In genomic region chr4:67883902-67884301, GRCh38 we compare ENCODE assay signal across 25 cellular contexts. TPM values are rescaled to one million over a fixed set of nuclear protein-coding genes. Genes with fewer than 3 reads are reported as not detected.
DNase-seq lines count a peak whose midpoint lies in the region; ATAC-seq, FAIRE-seq and TF ChIP-seq lines count a peak whose summit lies in the region.
"Had no signal": no experiment of that assay in that cellular context is flagged by ENCODE, and none has a peak within 500 bp of the region (broad histone marks: within the 10 kb centered on the region; RNA-seq: fewer than 3 reads in every experiment).

Gene TMPRSS11D, minus strand, starts transcription at chr4:67884002. Its CDS starts 69 bp downstream, at chr4:67883933.

- H3K4me1 ChIP-seq in endothelial cell of umbilical vein (ENCODE audit: control insufficient read depth, extremely low read depth, insufficient read depth, low read length) = peaks cover 18% of the 10 kb centered on the region
- H3K4me1 ChIP-seq in fibroblast of lung (ENCODE audit: control insufficient read depth, extremely low read depth, insufficient read depth, low read length) = peaks cover 9% of the 10 kb centered on the region
- no peaks in the 10 kb centered on the region for H3K4me1 ChIP-seq in vagina
- H3K4me1 ChIP-seq in HepG2 (ENCODE audit: insufficient read depth, low read length) = no peaks in the 10 kb centered on the region
- H3K4me1 ChIP-seq: Peyer's patch had no signal

- no peak for TF ChIP-seq EP300 in HepG2 (IDR thresholded peaks at IDR 0.05; ENCODE audit: low read depth in 2 of 2, low read length in 2 of 2)
- no peak for TF ChIP-seq EP300 in HepG2 (CRISPR knock-in tag; IDR thresholded peaks at IDR 0.05; ENCODE audit: borderline replicate concordance)

- no peaks in the 10 kb centered on the region for H3K79me2 ChIP-seq in endothelial cell of umbilical vein (ENCODE audit: control insufficient read depth, insufficient read depth, low read length)
- H3K79me2 ChIP-seq in fibroblast of lung (ENCODE audit: control insufficient read depth, insufficient read depth, low read length) = no peaks in the 10 kb centered on the region
- H3K79me2 ChIP-seq in HepG2 (ENCODE audit: insufficient read depth, low read length) = no peaks in the 10 kb centered on the region

- no peaks in the 10 kb centered on the region for H3K27me3 Mint-ChIP-seq in natural killer cell (ENCODE audit: low read depth in 2 of 2)
- H3K27me3 Mint-ChIP-seq in natural killer cell treated with Interleukin-12 subunit alpha and Interleukin-12 subunit beta and Interleukin-15 and Interleukin-18, amount 100 ng/mL, for 72 hours = no peaks in the 10 kb centered on the region

- no TSS peak for BruUV-seq in endothelial cell of umbilical vein (replicated peaks; lab: Mats Ljungman, UMichigan)
- BruUV-seq in HepG2 (replicated peaks; lab: Mats Ljungman, UMichigan) = no TSS peak

- in situ Hi-C loops in HepG2 (cut with HindIII; ENCODE audit: extremely low pct_ligation_motif_present, low pct_unique_long_range_greater_than_20kb) = no loop called here

- no peaks in the 10 kb centered on the region for H3K9me3 ChIP-seq in endothelial cell of umbilical vein (replicated peaks; ENCODE audit: control insufficient read depth, insufficient read depth, low read length)
- H3K9me3 ChIP-seq in fibroblast of lung (ENCODE audit: control insufficient read depth, insufficient read depth, low read depth, low read length) = no peaks in the 10 kb centered on the region
- no peaks in the 10 kb centered on the region for H3K9me3 ChIP-seq in vagina
- no peaks in the 10 kb centered on the region for H3K9me3 ChIP-seq in HepG2 (ENCODE audit: low read length)
- H3K9me3 ChIP-seq: Peyer's patch, SJCRH30 had no signal

- WGBS in HepG2 (ENCODE audit: low lambda C conversion rate) = 61% methylated on average over 1 of the region's 1 CpG

- TF ChIP-seq POLR2A in endothelial cell of umbilical vein (IDR thresholded peaks at IDR 0.05; ENCODE audit: low read depth, low read length) = no peak
- no peak for TF ChIP-seq POLR2A in vagina (IDR thresholded peaks at IDR 0.05)
- TF ChIP-seq POLR2A in HepG2 (IDR thresholded peaks at IDR 0.05; ENCODE audit: insufficient read depth in 1 of 2, low read depth in 2 of 2, low read length in 2 of 2) = no peak

- H3K9me3 Mint-ChIP-seq in natural killer cell = no peaks in the 10 kb centered on the region
- H3K9me3 Mint-ChIP-seq in natural killer cell treated with Interleukin-12 subunit alpha and Interleukin-12 subunit beta and Interleukin-15 and Interleukin-18, amount 100 ng/mL, for 72 hours = no peaks in the 10 kb centered on the region

- peak in 1 of 3 donors; percentile 17 for ATAC-seq in natural killer cell
- ATAC-seq in natural killer cell treated with Interleukin-12 subunit alpha and Interleukin-12 subunit beta and Interleukin-15 and Interleukin-18, amount 100 ng/mL, for 72 hours = no peak
- no peak for ATAC-seq in HepG2

- H3K27ac ChIP-seq in endothelial cell of umbilical vein (ENCODE audit: insufficient read depth, low read depth, low read length) = no peak within 1 kb of the TSS
- peak within 1 kb of the TSS; percentile 88 for H3K27ac ChIP-seq in fibroblast of lung (ENCODE audit: insufficient read depth, low read length)
- H3K27ac ChIP-seq in vagina = no peak within 1 kb of the TSS
- no peak within 1 kb of the TSS for H3K27ac ChIP-seq in HepG2 (ENCODE audit: extremely low read length, insufficient read depth, low read length)
- H3K27ac ChIP-seq: KMS-11, Peyer's patch had no signal

- H3K4me3 ChIP-seq in endothelial cell of umbilical vein (replicated peaks in 1 of 3; ENCODE audit: insufficient read depth in 1 of 3, low read depth in 1 of 3, low read length in 3 of 3) = no peak within 1 kb of the TSS
- H3K4me3 ChIP-seq in fibroblast of lung (replicated peaks in 1 of 4; ENCODE audit: control extremely low read depth in 1 of 4, insufficient read depth in 1 of 4, low read depth in 3 of 4, low read length in 4 of 4) = no peak within 1 kb of the TSS
- H3K4me3 ChIP-seq in vagina = peak within 1 kb of the TSS in 1 of 2 donors; percentile 26
- no peak within 1 kb of the TSS for H3K4me3 ChIP-seq in HepG2 (replicated peaks in 1 of 3; ENCODE audit: insufficient read depth in 1 of 3, low read depth in 2 of 3, low read length in 3 of 3)
- H3K4me3 ChIP-seq: Peyer's patch, SJCRH30 had no signal

- H3K27ac Mint-ChIP-seq in natural killer cell = peak within 1 kb of the TSS; percentile 2 to 15
- H3K27ac Mint-ChIP-seq in natural killer cell treated with Interleukin-12 subunit alpha and Interleukin-12 subunit beta and Interleukin-15 and Interleukin-18, amount 100 ng/mL, for 72 hours = no peak within 1 kb of the TSS

- H3K9me1 ChIP-seq in endothelial cell of umbilical vein (replicated peaks; ENCODE audit: control insufficient read depth, extremely low read depth, insufficient read depth, low read length) = no peaks in the 10 kb centered on the region

- TF ChIP-seq CTCF in natural killer cell (IDR thresholded peaks at IDR 0.05) (no peak), endothelial cell of umbilical vein (IDR thresholded peaks at IDR 0.05; ENCODE audit: extremely low read depth in 1 of 2, insufficient read depth in 1 of 2, low read depth in 1 of 2, low read length in 2 of 2) (no peak), fibroblast of lung (conservative IDR thresholded peaks at IDR 0.05 in 1 of 2, IDR thresholded peaks at IDR 0.05 in 1 of 2; ENCODE audit: low read depth in 1 of 2, low read length in 2 of 2) (no peak), vagina (IDR thresholded peaks at IDR 0.05) (no peak), HepG2 (CRISPR knock-in tag; IDR thresholded peaks at IDR 0.05) (no peak)

- no peaks in the 10 kb centered on the region for H3K36me3 ChIP-seq in endothelial cell of umbilical vein (ENCODE audit: control insufficient read depth in 2 of 2, extremely low read depth in 1 of 2, insufficient read depth in 2 of 2, low read length in 2 of 2)
- H3K36me3 ChIP-seq in fibroblast of lung (ENCODE audit: control insufficient read depth, insufficient read depth, low read length) = no peaks in the 10 kb centered on the region
- H3K36me3 ChIP-seq in vagina = no peaks in the 10 kb centered on the region
- no peaks in the 10 kb centered on the region for H3K36me3 ChIP-seq in HepG2 (replicated peaks in 1 of 2; ENCODE audit: control insufficient read depth in 1 of 2, insufficient read depth in 2 of 2, low read length in 2 of 2)
- H3K36me3 ChIP-seq: Peyer's patch, SJCRH30 had no signal

- intact Hi-C loops in natural killer cell (cut with micrococcal nuclease) (no loop called here), endothelial cell of umbilical vein (cut with micrococcal nuclease) (no loop called here), vagina (cut with DNase I) (no loop called here), HepG2 (cut with micrococcal nuclease; ENCODE audit: unreplicated experiment) (no loop called here)

- H2AFZ ChIP-seq in endothelial cell of umbilical vein (ENCODE audit: low read depth, low read length) (peak within 1 kb of the TSS; percentile 81), fibroblast of lung (ENCODE audit: low read length) (peak within 1 kb of the TSS; percentile 3), HepG2 (ENCODE audit: low read length) (no peak within 1 kb of the TSS)

- H3K4me2 ChIP-seq in endothelial cell of umbilical vein (ENCODE audit: insufficient read depth, low read length) (no peak within 1 kb of the TSS), fibroblast of lung (ENCODE audit: extremely low read depth, insufficient read depth, low read length) (no peak within 1 kb of the TSS), HepG2 (ENCODE audit: low read depth, low read length) (no peak within 1 kb of the TSS)
- H3K4me2 ChIP-seq: KMS-11 had no signal

- no peak for FAIRE-seq in endothelial cell of umbilical vein (lab: Jason Lieb, UNC)
- no peak for FAIRE-seq in HepG2 (lab: Jason Lieb, UNC)
- FAIRE-seq: D721Med, GM18507, H54 had no signal

- no peaks in the 10 kb centered on the region for H3K36me3 Mint-ChIP-seq in natural killer cell
- no peaks in the 10 kb centered on the region for H3K36me3 Mint-ChIP-seq in natural killer cell treated with Interleukin-12 subunit alpha and Interleukin-12 subunit beta and Interleukin-15 and Interleukin-18, amount 100 ng/mL, for 72 hours

- peak within 1 kb of the TSS; percentile 6 for H3K4me3 Mint-ChIP-seq in natural killer cell
- H3K4me3 Mint-ChIP-seq in natural killer cell treated with Interleukin-12 subunit alpha and Interleukin-12 subunit beta and Interleukin-15 and Interleukin-18, amount 100 ng/mL, for 72 hours = no peak within 1 kb of the TSS

- TF ChIP-seq RAD21 in HepG2 (CRISPR knock-in tag; IDR thresholded peaks at IDR 0.05) = no peak

- H3K9ac ChIP-seq in endothelial cell of umbilical vein (replicated peaks; ENCODE audit: extremely low read depth, insufficient read depth, low read length) (no peak within 1 kb of the TSS), fibroblast of lung (ENCODE audit: insufficient read depth, low read length) (no peak within 1 kb of the TSS), HepG2 (ENCODE audit: insufficient read depth, low read depth, low read length) (no peak within 1 kb of the TSS)
- H3K9ac ChIP-seq: KMS-11 had no signal

- POLR2A ChIA-PET in endothelial cell of umbilical vein (lab: Charles Lee) (no interaction called here), HepG2 (lab: Yijun Ruan, JAX) (no interaction called here)

- CTCF ChIA-PET in endothelial cell of umbilical vein (lab: Charles Lee) (interaction anchor here (1.1 to 1.9 kb wide), 2 partner anchors 26 to 27 kb away, joined by 3 to 10 read pairs; no protein-coding TSS in a partner anchor), HepG2 (lab: Yijun Ruan, JAX; ENCODE audit: low intra/inter-chr PET ratio, low total read pairs) (no interaction called here)

- dilution Hi-C loops in endothelial cell of umbilical vein (cut with MboI; ENCODE audit: extremely low pct_ligation_motif_present, low sequenced_read_pairs) = no loop called here

- H4K20me1 ChIP-seq in endothelial cell of umbilical vein (replicated peaks; ENCODE audit: control insufficient read depth, extremely low read depth, insufficient read depth, low read length) = no peaks in the 10 kb centered on the region
- H4K20me1 ChIP-seq in fibroblast of lung (ENCODE audit: control insufficient read depth, extremely low read depth, insufficient read depth, low read length) = no peaks in the 10 kb centered on the region
- no peaks in the 10 kb centered on the region for H4K20me1 ChIP-seq in HepG2 (ENCODE audit: insufficient read depth, low read length)

- H3K4me1 Mint-ChIP-seq in natural killer cell = peaks cover 18 to 21% of the 10 kb centered on the region in 2 donors
- H3K4me1 Mint-ChIP-seq in natural killer cell treated with Interleukin-12 subunit alpha and Interleukin-12 subunit beta and Interleukin-15 and Interleukin-18, amount 100 ng/mL, for 72 hours (ENCODE audit: low read depth in 2 of 2) = peaks cover 13 to 15% of the 10 kb centered on the region in 2 donors

- DNase-seq in natural killer cell (no peak), endothelial cell of umbilical vein (ENCODE audit: low read depth, low spot score) (no peak), fibroblast of lung (ENCODE audit: low read depth in 2 of 2) (no peak), vagina (ENCODE audit: extremely low spot score in 2 of 2) (no peak), HepG2 (ENCODE audit: low spot score) (no peak), AML-193 (lab: John Stamatoyannopoulos, UW) (no peak), NCI-H2107 (lab: John Stamatoyannopoulos, UW) (no peak)
- DNase-seq in natural killer cell treated with Interleukin-12 subunit alpha and Interleukin-12 subunit beta and Interleukin-15 and Interleukin-18, amount 100 ng/mL, for 72 hours (ENCODE audit: low spot score) = no peak
- DNase-seq: 8988T, DMS53, GDM1, NCI-H1092 treated with DMSO at 0.1 percent for 48 hours, NCI-H1436 treated with DMSO at 0.1 percent for 48 hours, NCI-H2029, NCI-H2171, NCI-H524 treated with DMSO at 0.1 percent for 48 hours, NCI-H82, Peyer's patch, SJCRH30 had no signal

- no peaks in the 10 kb centered on the region for H3K27me3 ChIP-seq in endothelial cell of umbilical vein (ENCODE audit: control insufficient read depth in 2 of 2, insufficient read depth in 2 of 2, low read length in 2 of 2)
- H3K27me3 ChIP-seq in fibroblast of lung (ENCODE audit: control insufficient read depth, insufficient read depth, low read length) = no peaks in the 10 kb centered on the region
- H3K27me3 ChIP-seq in vagina = no peaks in the 10 kb centered on the region
- no peaks in the 10 kb centered on the region for H3K27me3 ChIP-seq in HepG2 (ENCODE audit: control insufficient read depth in 1 of 2, insufficient read depth in 2 of 2, low read length in 2 of 2)
- H3K27me3 ChIP-seq: Peyer's patch, SJCRH30 had no signal

RNA-seq across cellular contexts. Expression of gene TMPRSS11D, which starts in this region (rescaled TPM):
- not detected for total RNA-seq in natural killer cell
- not detected for total RNA-seq in natural killer cell treated with Interleukin-12 subunit alpha and Interleukin-12 subunit beta and Interleukin-15 and Interleukin-18, amount 100 ng/mL, for 72 hours
- not detected in 2 replicates for total RNA-seq in endothelial cell of umbilical vein
- 0.03 TPM in 1 of 2 replicates, not detected in the other for polyA plus RNA-seq in endothelial cell of umbilical vein
- polyA plus RNA-seq in endothelial cell of umbilical vein (2011; cell fraction: cytosol; rRNA removed) = not detected in 2 replicates
- not detected in 2 replicates for polyA plus RNA-seq in endothelial cell of umbilical vein (2011; cell fraction: nucleus; rRNA removed)
- not detected in 2 replicates for polyA plus RNA-seq in endothelial cell of umbilical vein (2012)
- not detected in 2 replicates for polyA minus RNA-seq in endothelial cell of umbilical vein
- not detected for polyA minus RNA-seq in endothelial cell of umbilical vein (2011; cell fraction: cytosol; rRNA and poly(A)+ RNA removed)
- polyA minus RNA-seq in endothelial cell of umbilical vein (2011; cell fraction: nucleus; rRNA and poly(A)+ RNA removed) = not detected in 2 replicates
- not detected in 2 replicates for total RNA-seq in fibroblast of lung
- not detected in 2 replicates for polyA plus RNA-seq in fibroblast of lung
- polyA plus RNA-seq in fibroblast of lung (2012) = not detected in 2 replicates
- polyA minus RNA-seq in fibroblast of lung (ENCODE audit: low replicate concordance) = not detected in 2 replicates
- total RNA-seq in vagina = 72.4 TPM
- total RNA-seq in HepG2 (2016; rRNA removed; fragmentation: Illumina TruSeq; extraction: Trizol) = not detected in 2 replicates
- total RNA-seq in HepG2 (2016; cell fraction: cytosol; rRNA removed; fragmentation: Illumina TruSeq; extraction: Trizol; ENCODE audit: low read depth) = not detected in 2 replicates
- total RNA-seq in HepG2 (2016; cell fraction: insoluble cytoplasmic fraction; rRNA removed; fragmentation: Illumina TruSeq; extraction: Trizol) = not detected in 2 replicates
- total RNA-seq in HepG2 (2016; cell fraction: membrane; rRNA removed; fragmentation: Illumina TruSeq; extraction: Trizol) = not detected in 2 replicates
- 0.34 TPM in 1 of 2 replicates, not detected in the other for total RNA-seq in HepG2 (2016; cell fraction: nucleus; rRNA removed; fragmentation: Illumina TruSeq; extraction: Trizol)
- polyA plus RNA-seq in HepG2 (2011; rRNA removed) = not detected in 2 replicates
- not detected in 2 replicates for polyA plus RNA-seq in HepG2 (2011; cell fraction: cytosol; rRNA removed)
- not detected in 2 replicates for polyA plus RNA-seq in HepG2 (2011; cell fraction: nucleus; rRNA removed)
- polyA plus RNA-seq in HepG2 (2012) = not detected in 2 replicates
- not detected in 2 replicates for polyA plus RNA-seq in HepG2 (2016; cell fraction: cytosol; fragmentation: Illumina TruSeq; extraction: Trizol; ENCODE audit: low read depth)
- not detected in 2 replicates for polyA plus RNA-seq in HepG2 (2016; cell fraction: insoluble cytoplasmic fraction; fragmentation: Illumina TruSeq; extraction: Trizol; ENCODE audit: low read depth)
- polyA plus RNA-seq in HepG2 (2016; cell fraction: membrane; fragmentation: Illumina TruSeq; extraction: Trizol; ENCODE audit: low read depth) = not detected in 2 replicates
- not detected in 2 replicates for polyA plus RNA-seq in HepG2 (2016; cell fraction: nucleus; fragmentation: Illumina TruSeq; extraction: Trizol; ENCODE audit: insufficient read depth, low read depth)
- not detected in 2 replicates for polyA minus RNA-seq in HepG2 (2011; rRNA and poly(A)+ RNA removed; ENCODE audit: low replicate concordance)
- not detected in 2 replicates for polyA minus RNA-seq in HepG2 (2011; cell fraction: cytosol; rRNA and poly(A)+ RNA removed)
- polyA minus RNA-seq in HepG2 (2011; cell fraction: nucleus; rRNA and poly(A)+ RNA removed) = 0.12 TPM in 1 of 2 replicates, not detected in the other
- total RNA-seq: HT1080, Peyer's patch, SJCRH30 had no signal
- polyA plus RNA-seq: AG04450 had no signal

Comparison
In these comparisons a context has a peak if more than half of its experiments do, and no peak if none do; other contexts are left out.
1. RNA of gene TMPRSS11D (total RNA-seq): 72.4 TPM in vagina (single experiment); not detected in natural killer cell, not detected in natural killer cell treated with Interleukin-12 subunit alpha and Interleukin-12 subunit beta and Interleukin-15 and Interleukin-18, amount 100 ng/mL, for 72 hours, not detected in endothelial cell of umbilical vein, not detected in fibroblast of lung and 0.34 TPM in HepG2; every median in the first group is over 10 times any median in the second.
2. H3K27ac Mint-ChIP-seq: peak in natural killer cell (2 of 2); none in natural killer cell treated with Interleukin-12 subunit alpha and Interleukin-12 subunit beta and Interleukin-15 and Interleukin-18, amount 100 ng/mL, for 72 hours (0 of 2).